ENCODE assay signal across 8 cellular contexts in genomic region chrX:74613350-74614192, GRCh38. TPM values are rescaled to one million over a fixed set of nuclear protein-coding genes. Genes with fewer than 3 reads are reported as not detected.
DNase-seq lines count a peak whose midpoint lies in the region; ATAC-seq and TF ChIP-seq lines count a peak whose summit lies in the region.

No MANE protein-coding gene starts in this region.

- H3K27ac Mint-ChIP-seq in activated T-helper 2 cell treated with anti-CD3 and anti-CD28 coated beads, Interferon-gamma antibody, Interleukin-2, Interleukin-4, amounts not matched to agents 10 μg/mL and 5 μg/mL and 100 μg/mL, durations not matched to agents 14 hours and 24 hours and 36 hours: peak overlapping the region; percentile 100

- intact Hi-C loops in activated T-helper 2 cell treated with anti-CD3 and anti-CD28 coated beads, Interferon-gamma antibody, Interleukin-2, Interleukin-4, amounts not matched to agents 10 μg/mL and 5 μg/mL and 100 μg/mL, durations not matched to agents 14 hours and 24 hours and 36 hours (cut with micrococcal nuclease): loop anchor here (1.0 to 10.0 kb wide), 8 partner anchors 35 to 1559 kb away; partner anchors contain the start of genes ABCB7, PBDC1 and UPRT
- intact Hi-C loops in left cardiac atrium (cut with DNase I) (no loop called here), prostate gland (cut with DNase I) (loop anchor here (10.0 kb wide), 1 partner anchor 311 kb away; the partner anchor contains the start of gene NEXMIF)

- H3K27me3 Mint-ChIP-seq in activated T-helper 2 cell treated with anti-CD3 and anti-CD28 coated beads, Interferon-gamma antibody, Interleukin-2, Interleukin-4, amounts not matched to agents 10 μg/mL and 5 μg/mL and 100 μg/mL, durations not matched to agents 14 hours and 24 hours and 36 hours (ENCODE audit: low read depth): no peaks in the 10 kb centered on the region

- H3K4me1 Mint-ChIP-seq in activated T-helper 2 cell treated with anti-CD3 and anti-CD28 coated beads, Interferon-gamma antibody, Interleukin-2, Interleukin-4, amounts not matched to agents 10 μg/mL and 5 μg/mL and 100 μg/mL, durations not matched to agents 14 hours and 24 hours and 36 hours (ENCODE audit: low read depth): peaks cover 9% of the 10 kb centered on the region

- H3K27ac ChIP-seq in prostate gland: peak overlapping the region; percentile 93

- no peak for TF ChIP-seq CTCF in BE2C (IDR thresholded peaks at IDR 0.05; ENCODE audit: low read depth, low read length)
- TF ChIP-seq CTCF in prostate gland (IDR thresholded peaks at IDR 0.05): no peak

- peak overlapping the region; percentile 100 for H3K4me3 Mint-ChIP-seq in activated T-helper 2 cell treated with anti-CD3 and anti-CD28 coated beads, Interferon-gamma antibody, Interleukin-2, Interleukin-4, amounts not matched to agents 10 μg/mL and 5 μg/mL and 100 μg/mL, durations not matched to agents 14 hours and 24 hours and 36 hours (ENCODE audit: low read depth)

- H3K36me3 Mint-ChIP-seq in activated T-helper 2 cell treated with anti-CD3 and anti-CD28 coated beads, Interferon-gamma antibody, Interleukin-2, Interleukin-4, amounts not matched to agents 10 μg/mL and 5 μg/mL and 100 μg/mL, durations not matched to agents 14 hours and 24 hours and 36 hours (ENCODE audit: low read depth): peaks cover 32% of the 10 kb centered on the region

- H3K27me3 ChIP-seq in BE2C: no peaks in the 10 kb centered on the region
- H3K27me3 ChIP-seq in prostate gland (replicated peaks; ENCODE audit: insufficient read depth): no peaks in the 10 kb centered on the region

- H3K36me3 ChIP-seq in BE2C (peaks cover 17% of the 10 kb centered on the region), prostate gland (no peaks in the 10 kb centered on the region)

- peak; percentile 4 for ATAC-seq in GM18909 (IDR thresholded peaks at IDR 0.05; ENCODE audit: poor library complexity, unreplicated experiment)
- peak in 1 of 2 donors; percentile 19 for ATAC-seq in left cardiac atrium
- ATAC-seq in HG03439 (IDR thresholded peaks at IDR 0.05; ENCODE audit: unreplicated experiment): no peak
- no peak for ATAC-seq in GM18870 (IDR thresholded peaks at IDR 0.05; ENCODE audit: unreplicated experiment)

- DNase-seq in BE2C: peak; percentile 10
- peak; percentile 37 for DNase-seq in NCI-H2227 treated with DMSO at 0.1 percent for 48 hours (lab: John Stamatoyannopoulos, UW)
- DNase-seq in activated T-helper 2 cell treated with anti-CD3 and anti-CD28 coated beads, Interferon-gamma antibody, Interleukin-2, Interleukin-4, amounts not matched to agents 10 μg/mL and 5 μg/mL and 100 μg/mL, durations not matched to agents 14 hours and 24 hours and 36 hours (ENCODE audit: low spot score): no peak
- peak; percentile 21 for DNase-seq in left cardiac atrium
- peak; percentile 3 for DNase-seq in prostate gland (ENCODE audit: low spot score)

- no peaks in the 10 kb centered on the region for H3K4me1 ChIP-seq in BE2C
- no peaks in the 10 kb centered on the region for H3K4me1 ChIP-seq in prostate gland (replicated peaks)

- H3K9me3 Mint-ChIP-seq in activated T-helper 2 cell treated with anti-CD3 and anti-CD28 coated beads, Interferon-gamma antibody, Interleukin-2, Interleukin-4, amounts not matched to agents 10 μg/mL and 5 μg/mL and 100 μg/mL, durations not matched to agents 14 hours and 24 hours and 36 hours: no peaks in the 10 kb centered on the region

- no peaks in the 10 kb centered on the region for H3K9me3 ChIP-seq in BE2C
- H3K9me3 ChIP-seq in prostate gland: no peaks in the 10 kb centered on the region

- H3K4me3 ChIP-seq in BE2C (ENCODE audit: low read depth, low read length) (peak overlapping the region; percentile 95), prostate gland (peak overlapping the region; percentile 63 to 66)

- 0% methylated on average over 16 of the region's 22 CpGs for WGBS in prostate gland

- TF ChIP-seq POLR2A in prostate gland (IDR thresholded peaks at IDR 0.05): no peak

RNA-seq across cellular contexts. Expression of gene RLIM, which starts 0.9 kb away (rescaled TPM):
- 13.8 TPM for polyA plus RNA-seq in BE2C (2012; ENCODE audit: insufficient read depth, insufficient read length, low read depth)
- total RNA-seq in activated T-helper 2 cell treated with anti-CD3 and anti-CD28 coated beads, Interferon-gamma antibody, Interleukin-2, Interleukin-4, amounts not matched to agents 10 μg/mL and 5 μg/mL and 100 μg/mL, durations not matched to agents 14 hours and 24 hours and 36 hours: 37.6 and 38.7 TPM in 2 replicates
- total RNA-seq in left cardiac atrium: 10 to 100 TPM; 19.9 to 32.1 TPM
- 10 to 100 TPM; 27.5 to 30.3 TPM for total RNA-seq in prostate gland

Comparison
In these comparisons a context has a peak if more than half of its experiments do, and no peak if none do; other contexts are left out.
1. intact Hi-C loops: an anchor here in activated T-helper 2 cell treated with anti-CD3 and anti-CD28 coated beads, Interferon-gamma antibody, Interleukin-2, Interleukin-4, amounts not matched to agents 10 μg/mL and 5 μg/mL and 100 μg/mL, durations not matched to agents 14 hours and 24 hours and 36 hours (1.0 to 10.0 kb wide) and prostate gland (10.0 kb wide); none called in left cardiac atrium.